Comparison of ENCODE assay signal across 4 cellular contexts in the genomic region with DNA sequence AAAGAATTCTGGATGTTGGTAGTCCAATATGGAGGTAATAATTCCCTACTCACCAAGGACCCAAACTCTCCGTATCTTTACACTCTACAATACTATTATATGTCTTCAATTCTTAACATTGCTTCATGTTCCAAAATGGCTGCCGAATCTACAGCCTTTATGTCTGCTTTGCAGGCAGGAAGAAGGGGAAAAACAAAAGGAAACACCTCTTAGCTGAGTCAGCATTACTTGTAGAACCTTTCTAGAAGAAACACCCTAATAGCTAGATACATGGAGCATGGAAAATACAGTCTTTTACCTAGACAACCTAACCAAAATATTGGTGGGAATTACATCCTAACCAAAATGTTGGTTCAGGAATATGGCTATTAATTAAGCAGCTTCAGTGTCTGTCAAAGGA.
DNase-seq lines count a peak whose midpoint lies in the region; ATAC-seq, FAIRE-seq and TF ChIP-seq lines count a peak whose summit lies in the region.
"Not testable (repeated sequence)": the region's sequence is repeated elsewhere in the genome, so short reads cannot be mapped to it uniquely, and the experiment has no call there.

No MANE protein-coding gene starts in this region.

- not testable (repeated sequence) for TF ChIP-seq RAD21 in A549 (conservative IDR thresholded peaks at IDR 0.05 in 1 of 2, IDR thresholded peaks at IDR 0.05 in 1 of 2); IMR-90 (IDR thresholded peaks at IDR 0.05; ENCODE audit: low read length); K562 (CRISPR knock-in tag; conservative IDR thresholded peaks at IDR 0.05 in 1 of 2, IDR thresholded peaks at IDR 0.05 in 1 of 2); HepG2 (CRISPR knock-in tag; IDR thresholded peaks at IDR 0.05)

- not testable (repeated sequence) for H2BK20ac ChIP-seq in IMR-90 (ENCODE audit: low read depth, low read length)

- H2AFZ ChIP-seq in IMR-90 (replicated peaks; ENCODE audit: low read length, poor library complexity); K562 (ENCODE audit: low read depth, low read length); HepG2 (ENCODE audit: low read length): not testable (repeated sequence)

- WGBS in A549 (ENCODE audit: missing lambda C conversion rate), result 0% methylated on average over 2 of the region's 2 CpGs
- no CpG with 5 or more reads among the region's 2 CpGs for WGBS in IMR-90 (ENCODE audit: extremely low coverage in 2 of 2, insufficient read length in 1 of 2), 2 experiments
- WGBS in K562 (ENCODE audit: insufficient coverage, low coverage, missing lambda C conversion rate), result 37% methylated on average over 2 of the region's 2 CpGs
- 3% methylated on average over 2 of the region's 2 CpGs for WGBS in HepG2 (ENCODE audit: low lambda C conversion rate)

- not testable (repeated sequence) for H3K18ac ChIP-seq in IMR-90 (ENCODE audit: low read depth, low read length)

- CTCF ChIA-PET in A549 (lab: Yijun Ruan, JAX); IMR-90 (lab: Yijun Ruan, JAX); K562 (lab: Yijun Ruan, JAX; ENCODE audit: low intra/inter-chr PET ratio); HepG2 (lab: Yijun Ruan, JAX; ENCODE audit: low intra/inter-chr PET ratio, low total read pairs): not testable (repeated sequence)

- TF ChIP-seq CTCF in A549 (IDR thresholded peaks at IDR 0.05); IMR-90 (conservative IDR thresholded peaks at IDR 0.05; ENCODE audit: low read depth, low read length); K562 (IDR thresholded peaks at IDR 0.05 in 2 of 3, conservative IDR thresholded peaks at IDR 0.05 in 1 of 3; ENCODE audit: insufficient read depth in 2 of 3, low read depth in 1 of 3, low read length in 3 of 3); HepG2 (CRISPR knock-in tag; IDR thresholded peaks at IDR 0.05): not testable (repeated sequence)

- H3K27ac ChIP-seq in A549; IMR-90 (ENCODE audit: insufficient read depth, low read length); K562 (ENCODE audit: extremely low read depth, low read depth, low read length); HepG2 (ENCODE audit: extremely low read length, insufficient read depth, low read length): not testable (repeated sequence)

- not testable (repeated sequence) for H3K56ac ChIP-seq in IMR-90 (ENCODE audit: extremely low read depth, insufficient read depth, low read length)

- not testable (repeated sequence) for H3K27me3 ChIP-seq in IMR-90 (ENCODE audit: control insufficient read depth, insufficient read depth, low read length); K562 (ENCODE audit: control insufficient read depth in 2 of 2, insufficient read depth in 2 of 2, low read length in 2 of 2); HepG2 (ENCODE audit: control insufficient read depth in 1 of 2, insufficient read depth in 2 of 2, low read length in 2 of 2)

- not testable (repeated sequence) for H2AK5ac ChIP-seq in IMR-90 (ENCODE audit: low read depth, low read length)

- not testable (repeated sequence) for H4K91ac ChIP-seq in IMR-90 (ENCODE audit: insufficient read depth, low read depth, low read length)

- not testable (repeated sequence) for H2BK5ac ChIP-seq in IMR-90 (ENCODE audit: low read depth, low read length, poor library complexity, severe bottlenecking)

- H4K20me1 ChIP-seq in IMR-90 (ENCODE audit: insufficient read depth, low read length); K562 (replicated peaks; ENCODE audit: control insufficient read depth, insufficient read depth, low read length); HepG2 (ENCODE audit: insufficient read depth, low read length): not testable (repeated sequence)

- not testable (repeated sequence) for H3K36me3 ChIP-seq in IMR-90 (ENCODE audit: control insufficient read depth, insufficient read depth, low read length); K562 (ENCODE audit: control insufficient read depth, insufficient read depth, low read length); HepG2 (replicated peaks in 1 of 2; ENCODE audit: control insufficient read depth in 1 of 2, insufficient read depth in 2 of 2, low read length in 2 of 2)

- not testable (repeated sequence) for H4K8ac ChIP-seq in IMR-90 (ENCODE audit: low read depth in 2 of 2, low read length in 2 of 2)

- H3K79me2 ChIP-seq in K562 (ENCODE audit: control insufficient read depth, insufficient read depth, low read length); HepG2 (ENCODE audit: insufficient read depth, low read length): not testable (repeated sequence)

- not testable (repeated sequence) for H2BK15ac ChIP-seq in IMR-90 (ENCODE audit: low read depth, low read length)

- BruUV-seq in IMR-90 (replicated peaks; lab: Mats Ljungman, UMichigan); K562 (replicated peaks; lab: Mats Ljungman, UMichigan); HepG2 (replicated peaks; lab: Mats Ljungman, UMichigan): not testable (repeated sequence)

- not testable (repeated sequence) for ATAC-seq in A549; IMR-90 (ENCODE audit: low read depth); K562; HepG2

- not testable (repeated sequence) for H3K4me3 ChIP-seq in A549; IMR-90 (ENCODE audit: insufficient read depth, low read depth, low read length); K562; HepG2 (replicated peaks in 1 of 3; ENCODE audit: insufficient read depth in 1 of 3, low read depth in 2 of 3, low read length in 3 of 3)

- not testable (repeated sequence) for H3K4me2 ChIP-seq in A549; IMR-90 (ENCODE audit: low read depth, low read length); K562 (ENCODE audit: insufficient read depth, low read length); HepG2 (ENCODE audit: low read depth, low read length)

- not testable (repeated sequence) for H3K9ac ChIP-seq in IMR-90 (ENCODE audit: low read depth, low read length); K562 (ENCODE audit: insufficient read depth in 1 of 2, low read depth in 2 of 2, low read length in 2 of 2); HepG2 (ENCODE audit: insufficient read depth, low read depth, low read length)

- not testable (repeated sequence) for FAIRE-seq in A549 (lab: Jason Lieb, UNC); K562 (lab: Jason Lieb, UNC); HepG2 (lab: Jason Lieb, UNC)

- DNase-seq in A549 (ENCODE audit: low read depth in 1 of 2, low spot score in 1 of 2); IMR-90; K562 (ENCODE audit: extremely low read depth in 1 of 4, low spot score in 3 of 4); HepG2 (ENCODE audit: low spot score): not testable (repeated sequence)

- H3K4me1 ChIP-seq in A549; IMR-90 (ENCODE audit: control insufficient read depth, insufficient read depth, low read length); K562 (replicated peaks in 1 of 2; ENCODE audit: control insufficient read depth in 2 of 2, insufficient read depth in 2 of 2, low read length in 2 of 2); HepG2 (ENCODE audit: insufficient read depth, low read length): not testable (repeated sequence)

- POLR2A ChIA-PET in A549 (lab: Yijun Ruan, JAX); IMR-90 (lab: Charles Lee; ENCODE audit: unreplicated experiment); K562 (lab: Yijun Ruan, JAX); HepG2 (lab: Yijun Ruan, JAX): not testable (repeated sequence)

- dilution Hi-C loops in IMR-90 (cut with HindIII; ENCODE audit: low sequenced_read_pairs, unreplicated experiment), result not testable (repeated sequence)

- H2BK120ac ChIP-seq in IMR-90 (ENCODE audit: low read depth, low read length), result not testable (repeated sequence)

- in situ Hi-C loops in IMR-90 (cut with MboI; ENCODE audit: low sequenced_read_pairs); K562 (cut with MboI); HepG2 (cut with HindIII; ENCODE audit: extremely low pct_ligation_motif_present, low pct_unique_long_range_greater_than_20kb): not testable (repeated sequence)

- not testable (repeated sequence) for H3K23ac ChIP-seq in IMR-90 (ENCODE audit: low read depth, low read length)

- not testable (repeated sequence) for TF ChIP-seq POLR2A in A549 (IDR thresholded peaks at IDR 0.05; ENCODE audit: low read length); IMR-90 (IDR thresholded peaks at IDR 0.05; ENCODE audit: low read depth, low read length); K562 (conservative IDR thresholded peaks at IDR 0.05); HepG2 (IDR thresholded peaks at IDR 0.05; ENCODE audit: insufficient read depth in 1 of 2, low read depth in 2 of 2, low read length in 2 of 2)

- H3K79me1 ChIP-seq in IMR-90 (ENCODE audit: low read depth in 1 of 2, low read length in 2 of 2), result not testable (repeated sequence)

- H4K5ac ChIP-seq in IMR-90 (ENCODE audit: low read depth, low read length), result not testable (repeated sequence)

- intact Hi-C loops in IMR-90 (cut with micrococcal nuclease); K562 (cut with micrococcal nuclease); HepG2 (cut with micrococcal nuclease; ENCODE audit: unreplicated experiment): not testable (repeated sequence)

- not testable (repeated sequence) for H3K9me3 ChIP-seq in A549; IMR-90 (ENCODE audit: control insufficient read depth, insufficient read depth, low read length); K562 (replicated peaks; ENCODE audit: control insufficient read depth, insufficient read depth, low read depth, low read length)
- peaks cover 80% of the 10 kb centered on the region for H3K9me3 ChIP-seq in HepG2 (ENCODE audit: low read length)

- not testable (repeated sequence) for TF ChIP-seq EP300 in A549 (IDR thresholded peaks at IDR 0.05); K562 (IDR thresholded peaks at IDR 0.05; ENCODE audit: low read length); HepG2 (IDR thresholded peaks at IDR 0.05; ENCODE audit: low read depth in 2 of 2, low read length in 2 of 2); HepG2 (CRISPR knock-in tag; IDR thresholded peaks at IDR 0.05; ENCODE audit: borderline replicate concordance)

- H3K14ac ChIP-seq in IMR-90 (replicated peaks; ENCODE audit: low read depth, low read length), result not testable (repeated sequence)

- not testable (repeated sequence) for H2AK9ac ChIP-seq in IMR-90 (replicated peaks; ENCODE audit: low read depth, low read length, poor library complexity)

- not testable (repeated sequence) for H3K9me1 ChIP-seq in IMR-90 (ENCODE audit: insufficient read depth, low read length); K562 (ENCODE audit: control insufficient read depth, insufficient read depth, low read length)

- not testable (repeated sequence) for H3K4ac ChIP-seq in IMR-90 (ENCODE audit: low read depth, low read length)
